Comparison of ENCODE assay signal across 1 cellular context in the genomic region with DNA sequence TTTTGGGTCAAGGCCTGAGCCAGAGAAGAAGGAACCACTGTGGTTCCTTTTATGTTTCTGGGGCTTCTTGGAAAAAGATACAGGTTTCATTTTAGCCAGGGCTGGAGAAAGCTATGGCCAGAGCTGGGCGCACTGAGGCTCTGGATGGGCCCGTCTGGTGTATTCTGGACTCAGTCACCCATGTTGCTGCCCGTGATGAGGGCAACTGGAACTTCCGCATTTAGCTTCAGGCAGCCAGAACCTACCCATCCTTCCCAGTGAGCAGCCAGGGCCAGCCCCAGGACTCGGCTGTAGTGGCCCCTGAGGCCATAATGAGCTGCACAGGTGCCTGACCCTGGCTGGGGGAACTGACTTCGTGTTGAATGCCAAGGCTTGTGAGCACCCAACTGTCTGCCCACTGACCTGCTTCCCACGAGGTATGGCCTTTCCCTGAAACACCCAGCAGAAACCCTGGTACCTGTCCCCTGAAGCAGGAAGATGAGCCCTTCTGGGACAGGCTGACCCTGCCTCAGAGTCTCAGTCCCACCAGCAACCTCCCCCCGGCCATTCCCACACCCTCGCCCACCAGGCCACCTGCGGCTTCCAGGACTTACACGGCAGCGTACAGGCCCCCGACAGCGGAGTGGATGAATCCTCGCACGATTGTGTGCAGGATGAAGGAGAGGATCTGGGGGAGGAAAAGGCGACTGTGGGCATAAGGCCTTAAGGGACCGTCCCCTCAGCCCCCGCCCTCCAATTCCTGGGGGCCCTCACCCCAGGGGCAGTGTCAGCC.
TF ChIP-seq lines count a peak whose summit lies in the region.

No MANE protein-coding gene starts in this region.

TF ChIP-seq in SK-N-SH, 30 proteins besides CTCF, POLR2A, EP300 and RAD21 (continued from another document):
- TF ChIP-seq, protein P1, sequence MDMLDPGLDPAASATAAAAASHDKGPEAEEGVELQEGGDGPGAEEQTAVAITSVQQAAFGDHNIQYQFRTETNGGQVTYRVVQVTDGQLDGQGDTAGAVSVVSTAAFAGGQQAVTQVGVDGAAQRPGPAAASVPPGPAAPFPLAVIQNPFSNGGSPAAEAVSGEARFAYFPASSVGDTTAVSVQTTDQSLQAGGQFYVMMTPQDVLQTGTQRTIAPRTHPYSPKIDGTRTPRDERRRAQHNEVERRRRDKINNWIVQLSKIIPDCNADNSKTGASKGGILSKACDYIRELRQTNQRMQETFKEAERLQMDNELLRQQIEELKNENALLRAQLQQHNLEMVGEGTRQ (IDR thresholded peaks at IDR 0.05; ENCODE audit: borderline replicate concordance, low read depth, low read length): no peak
- TF ChIP-seq TCF12 (IDR thresholded peaks at IDR 0.05): no peak
- TF ChIP-seq, protein P2, sequence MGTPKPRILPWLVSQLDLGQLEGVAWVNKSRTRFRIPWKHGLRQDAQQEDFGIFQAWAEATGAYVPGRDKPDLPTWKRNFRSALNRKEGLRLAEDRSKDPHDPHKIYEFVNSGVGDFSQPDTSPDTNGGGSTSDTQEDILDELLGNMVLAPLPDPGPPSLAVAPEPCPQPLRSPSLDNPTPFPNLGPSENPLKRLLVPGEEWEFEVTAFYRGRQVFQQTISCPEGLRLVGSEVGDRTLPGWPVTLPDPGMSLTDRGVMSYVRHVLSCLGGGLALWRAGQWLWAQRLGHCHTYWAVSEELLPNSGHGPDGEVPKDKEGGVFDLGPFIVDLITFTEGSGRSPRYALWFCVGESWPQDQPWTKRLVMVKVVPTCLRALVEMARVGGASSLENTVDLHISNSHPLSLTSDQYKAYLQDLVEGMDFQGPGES (IDR thresholded peaks at IDR 0.05; ENCODE audit: low read depth, low read length): no peak
- no peak for TF ChIP-seq JUND (IDR thresholded peaks at IDR 0.05)
- no peak for TF ChIP-seq SMC3 (IDR thresholded peaks at IDR 0.05; ENCODE audit: low read depth, low read length)
